ENCODE assay signal across 1 cellular context in genomic region chr20:53594068-53595017, GRCh38.
A peak's percentile ranks its signal among the peaks of the same experiment; 100 is the strongest.
TF ChIP-seq lines count a peak whose summit lies in the region.

No MANE protein-coding gene starts in this region.

TF ChIP-seq in K562, 482 proteins besides CTCF, POLR2A, EP300 and RAD21 (continued from another document and continues in another):
- no peak for TF ChIP-seq CHD7 (IDR thresholded peaks at IDR 0.05; ENCODE audit: low read depth, low read length)
- TF ChIP-seq NCOR1 (IDR thresholded peaks at IDR 0.05) = 0 out of 2 replicates have a peak, but pooled peaks have one; percentile 9
- TF ChIP-seq MGA (IDR thresholded peaks at IDR 0.05) = no peak
- TF ChIP-seq KLF13 (tag; IDR thresholded peaks at IDR 0.05; ENCODE audit: borderline replicate concordance, low read depth) = no peak
- peak; percentile 28 for TF ChIP-seq RBBP5 (IDR thresholded peaks at IDR 0.05; ENCODE audit: borderline replicate concordance, insufficient read depth, low read length, poor library complexity, severe bottlenecking)
- no peak for TF ChIP-seq FUS (optimal IDR thresholded peaks at IDR 0.05; ENCODE audit: low read depth, low read length)
- no peak for TF ChIP-seq NFIC (IDR thresholded peaks at IDR 0.05)
- no peak for TF ChIP-seq RBM14 (IDR thresholded peaks at IDR 0.05; ENCODE audit: borderline replicate concordance, insufficient read depth, low read depth, low read length)
- no peak for TF ChIP-seq MCM2 (IDR thresholded peaks at IDR 0.05; ENCODE audit: low read depth)
- no peak for TF ChIP-seq ZFP36 (IDR thresholded peaks at IDR 0.05; ENCODE audit: low read depth, low read length, partially characterized antibody)
- TF ChIP-seq ELF4 (CRISPR knock-in tag; IDR thresholded peaks at IDR 0.05) = no peak
- no peak for TF ChIP-seq CHAMP1 (IDR thresholded peaks at IDR 0.05)
- no peak for TF ChIP-seq ESRRB (CRISPR knock-in tag; IDR thresholded peaks at IDR 0.05; ENCODE audit: borderline replicate concordance)
- no peak for TF ChIP-seq CBFA2T2 (conservative IDR thresholded peaks at IDR 0.05)
- no peak for TF ChIP-seq KLF6 (CRISPR knock-in tag; IDR thresholded peaks at IDR 0.05; ENCODE audit: borderline replicate concordance)
- no peak for TF ChIP-seq JUNB (CRISPR knock-in tag; conservative IDR thresholded peaks at IDR 0.05)
- TF ChIP-seq, protein P1, sequence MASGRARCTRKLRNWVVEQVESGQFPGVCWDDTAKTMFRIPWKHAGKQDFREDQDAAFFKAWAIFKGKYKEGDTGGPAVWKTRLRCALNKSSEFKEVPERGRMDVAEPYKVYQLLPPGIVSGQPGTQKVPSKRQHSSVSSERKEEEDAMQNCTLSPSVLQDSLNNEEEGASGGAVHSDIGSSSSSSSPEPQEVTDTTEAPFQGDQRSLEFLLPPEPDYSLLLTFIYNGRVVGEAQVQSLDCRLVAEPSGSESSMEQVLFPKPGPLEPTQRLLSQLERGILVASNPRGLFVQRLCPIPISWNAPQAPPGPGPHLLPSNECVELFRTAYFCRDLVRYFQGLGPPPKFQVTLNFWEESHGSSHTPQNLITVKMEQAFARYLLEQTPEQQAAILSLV (tag; IDR thresholded peaks at IDR 0.05) = no peak
- no peak for TF ChIP-seq TCFL5 (CRISPR knock-in tag; conservative IDR thresholded peaks at IDR 0.05)
